Comparison of ENCODE assay signal across 22 cellular contexts in the genomic region with DNA sequence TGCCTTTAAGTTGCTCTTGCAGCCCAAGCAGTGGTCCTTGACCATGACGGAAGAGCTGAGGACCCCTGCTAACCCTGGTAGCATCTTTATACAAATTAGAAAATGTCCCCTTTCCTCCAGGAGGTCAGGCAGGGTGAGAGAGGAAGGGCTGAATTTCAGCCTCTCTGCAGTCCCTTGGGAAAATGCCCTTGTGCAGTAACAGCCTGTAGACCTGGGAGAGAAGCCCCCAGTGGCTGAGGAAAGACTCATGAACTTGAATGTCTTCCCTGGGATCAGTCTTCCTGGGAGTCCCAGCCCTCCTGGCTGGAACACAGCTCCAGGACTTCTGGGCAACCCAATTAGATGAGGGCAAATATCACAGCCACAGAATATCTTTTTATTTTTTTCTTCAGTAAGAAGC.
DNase-seq lines count a peak whose midpoint lies in the region; ATAC-seq and TF ChIP-seq lines count a peak whose summit lies in the region.
"Had no signal": no experiment of that assay in that cellular context is flagged by ENCODE, and none has a peak within 500 bp of the region (broad histone marks: within the 10 kb centered on the region; RNA-seq: fewer than 3 reads in every experiment).

No MANE protein-coding gene starts in this region.

- H3K4me3 Mint-ChIP-seq in glutamatergic neuron (ENCODE audit: unreplicated experiment): no peak overlapping the region
- H3K4me3 Mint-ChIP-seq: HFFc6 had no signal

- H3K18ac ChIP-seq in neuronal stem cell (ENCODE audit: low read length): no peak overlapping the region

- H3F3A ChIP-seq in Loucy (ENCODE audit: low read depth): no peaks in the 10 kb centered on the region

- H3K36me3 ChIP-seq in Loucy (ENCODE audit: insufficient read depth, low read length): no peaks in the 10 kb centered on the region
- no peaks in the 10 kb centered on the region for H3K36me3 ChIP-seq in neuronal stem cell (replicated peaks in 1 of 2; ENCODE audit: control insufficient read depth in 2 of 2, insufficient read depth in 2 of 2, low read length in 2 of 2)
- H3K36me3 ChIP-seq in left ventricle myocardium inferior: no peaks in the 10 kb centered on the region

- no peaks in the 10 kb centered on the region for H3K9me2 ChIP-seq in Loucy (replicated peaks; ENCODE audit: low read depth, low read length)

- H2BK15ac ChIP-seq in neuronal stem cell (ENCODE audit: low read length): no peak overlapping the region

- no peak overlapping the region for H3K14ac ChIP-seq in neuronal stem cell (ENCODE audit: low read length)

- WGBS in neuronal stem cell (ENCODE audit: extremely low coverage in 2 of 2, insufficient read length in 2 of 2, insufficient replicate concordance in 1 of 2), 2 donors: no CpG with 5 or more reads among the region's 1 CpG

- no peak overlapping the region for H2AK5ac ChIP-seq in neuronal stem cell (ENCODE audit: low read depth, low read length)

- H3K9me3 ChIP-seq in Loucy (ENCODE audit: insufficient read depth, low read depth, low read length) (no peaks in the 10 kb centered on the region), neuronal stem cell (replicated peaks in 1 of 2; ENCODE audit: control insufficient read depth in 2 of 2, insufficient read depth in 1 of 2, low read depth in 1 of 2, low read length in 2 of 2) (no peaks in the 10 kb centered on the region), left ventricle myocardium inferior (replicated peaks) (no peaks in the 10 kb centered on the region)

- peak overlapping the region; percentile 43 for H3K4me2 ChIP-seq in Loucy (ENCODE audit: low read depth, low read length, poor library complexity, severe bottlenecking)
- H3K4me2 ChIP-seq in neuronal stem cell (ENCODE audit: insufficient read depth, low read length, poor library complexity, severe bottlenecking): no peak overlapping the region

- intact Hi-C loops in left ventricle myocardium inferior (cut with micrococcal nuclease): no loop called here

- no peak overlapping the region for H3K23ac ChIP-seq in neuronal stem cell (ENCODE audit: low read depth, low read length, poor library complexity)

- no peak overlapping the region for H4K8ac ChIP-seq in neuronal stem cell (ENCODE audit: low read depth, low read length)

- no peak overlapping the region for H2BK120ac ChIP-seq in neuronal stem cell (ENCODE audit: low read depth, low read length)

- H3K27me3 ChIP-seq in Loucy (ENCODE audit: insufficient read depth, low read length, poor library complexity, severe bottlenecking): no peaks in the 10 kb centered on the region
- no peaks in the 10 kb centered on the region for H3K27me3 ChIP-seq in neuronal stem cell (ENCODE audit: control insufficient read depth in 3 of 3, insufficient read depth in 3 of 3, low read depth in 1 of 3, low read length in 3 of 3)
- H3K27me3 ChIP-seq in left ventricle myocardium inferior (ENCODE audit: low read depth): no peaks in the 10 kb centered on the region

- no peaks in the 10 kb centered on the region for H3K36me3 Mint-ChIP-seq in glutamatergic neuron (ENCODE audit: unreplicated experiment)

- no peaks in the 10 kb centered on the region for H4K20me1 ChIP-seq in Loucy (ENCODE audit: insufficient read depth, low read length, poor library complexity, severe bottlenecking)

- no peaks in the 10 kb centered on the region for H3K79me1 ChIP-seq in neuronal stem cell (ENCODE audit: low read depth, low read length)

- peaks cover 18% of the 10 kb centered on the region for H3K4me1 Mint-ChIP-seq in glutamatergic neuron (ENCODE audit: low read depth, unreplicated experiment)

- no peaks in the 10 kb centered on the region for H3K27me3 Mint-ChIP-seq in glutamatergic neuron (ENCODE audit: unreplicated experiment)

- H3K4me3 ChIP-seq in Loucy (ENCODE audit: low read length, poor library complexity, severe bottlenecking) (no peak overlapping the region), neuronal stem cell (ENCODE audit: low read length in 2 of 2) (no peak overlapping the region), left ventricle myocardium inferior (no peak overlapping the region)
- H3K4me3 ChIP-seq: K562 had no signal

- H3K27ac ChIP-seq in neuronal stem cell (replicated peaks; ENCODE audit: low read length) (no peak overlapping the region), left ventricle myocardium inferior (replicated peaks) (no peak overlapping the region)
- H3K27ac ChIP-seq: RWPE1 had no signal

- peak; percentile 64 for DNase-seq in NCI-H146 (lab: John Stamatoyannopoulos, UW)
- no peak for DNase-seq in NCI-H146 treated with DMSO at 0.1 percent for 48 hours (lab: John Stamatoyannopoulos, UW; ENCODE audit: unreplicated experiment)
- DNase-seq in glutamatergic neuron: peak; percentile 14
- no peak for DNase-seq in neuronal stem cell (ENCODE audit: low spot score)
- no peak for DNase-seq in COR-L47 (lab: John Stamatoyannopoulos, UW)
- DNase-seq in left ventricle myocardium inferior: no peak
- DNase-seq: 8988T; DND-41; H7; HFFc6; NCI-H1092 treated with DMSO at 0.1 percent for 48 hours; NCI-H1694; NCI-H2081 treated with DMSO at 0.1 percent for 48 hours; NCI-H446 treated with DMSO at 0.1 percent for 48 hours; NCI-H526 treated with DMSO at 0.1 percent for 48 hours; NK-92 treated with Interleukin-12 subunit alpha and Interleukin-12 subunit beta, amount 100 ng/mL, for 24 hours; SHP77 treated with DMSO at 0.1 percent for 48 hours had no signal

- no peak overlapping the region for H2BK12ac ChIP-seq in neuronal stem cell (ENCODE audit: low read length)

- H3K27ac Mint-ChIP-seq in glutamatergic neuron (ENCODE audit: unreplicated experiment): no peak overlapping the region
- H3K27ac Mint-ChIP-seq: HFFc6 had no signal

- H2AFZ ChIP-seq in Loucy (ENCODE audit: low read length) (no peak overlapping the region), neuronal stem cell (ENCODE audit: low read length) (peak overlapping the region; percentile 3)

- no peak overlapping the region for H3K4ac ChIP-seq in neuronal stem cell (ENCODE audit: low read length)

- H2BK5ac ChIP-seq in neuronal stem cell (ENCODE audit: low read length): no peak overlapping the region

- TF ChIP-seq CTCF in Loucy (conservative IDR thresholded peaks at IDR 0.05; ENCODE audit: low read length) (no peak), glutamatergic neuron (IDR thresholded peaks at IDR 0.05; ENCODE audit: partially characterized antibody, unreplicated experiment) (no peak), left ventricle myocardium inferior (IDR thresholded peaks at IDR 0.05; ENCODE audit: borderline replicate concordance) (no peak)

- H3K4me1 ChIP-seq in Loucy (ENCODE audit: insufficient read depth, low read length, poor library complexity, severe bottlenecking) (peaks cover 51% of the 10 kb centered on the region), neuronal stem cell (ENCODE audit: control insufficient read depth in 2 of 2, insufficient read depth in 1 of 2, low read depth in 1 of 2, low read length in 2 of 2) (peaks cover 9 to 23% of the 10 kb centered on the region in 2 donors), left ventricle myocardium inferior (peaks cover 41% of the 10 kb centered on the region)

- no peak for ATAC-seq in HG02678 (IDR thresholded peaks at IDR 0.05; ENCODE audit: unreplicated experiment)
- ATAC-seq: K562, SK-N-SH treated with all-trans-retinoic acid at 6 μM for 48 hours had no signal

- H3K9ac ChIP-seq in Loucy (ENCODE audit: low read depth, low read length, poor library complexity, severe bottlenecking): no peak overlapping the region
- no peak overlapping the region for H3K9ac ChIP-seq in neuronal stem cell (ENCODE audit: low read depth, low read length, poor library complexity)

- no peaks in the 10 kb centered on the region for H3K9me3 Mint-ChIP-seq in glutamatergic neuron (ENCODE audit: unreplicated experiment)
- H3K9me3 Mint-ChIP-seq: HFFc6 had no signal

- no peak overlapping the region for H4K91ac ChIP-seq in neuronal stem cell (ENCODE audit: low read depth, low read length, poor library complexity)

- no peaks in the 10 kb centered on the region for H3K79me2 ChIP-seq in Loucy (ENCODE audit: insufficient read depth, low read length)

Comparison
In these comparisons a context has a peak if more than half of its experiments do, and no peak if none do; other contexts are left out.
1. DNase-seq: peak in NCI-H146 (single experiment) and glutamatergic neuron (single experiment); none in NCI-H146 treated with DMSO at 0.1 percent for 48 hours (single experiment), neuronal stem cell (single experiment), COR-L47 (single experiment) and left ventricle myocardium inferior (single experiment).